13 cellular contexts compared by ENCODE assay signal in genomic region chr5:150609843-150610584, GRCh38. TPM values are rescaled to one million over a fixed set of nuclear protein-coding genes. Genes with fewer than 3 reads are reported as not detected.
DNase-seq lines count a peak whose midpoint lies in the region; ATAC-seq and TF ChIP-seq lines count a peak whose summit lies in the region.
"Had no signal": no experiment of that assay in that cellular context is flagged by ENCODE, and none has a peak within 500 bp of the region (broad histone marks: within the 10 kb centered on the region; RNA-seq: fewer than 3 reads in every experiment).

No MANE protein-coding gene starts in this region.

- H3K36me3 ChIP-seq in breast epithelium (no peaks in the 10 kb centered on the region), mammary epithelial cell (ENCODE audit: insufficient read depth, low read length) (no peaks in the 10 kb centered on the region), left lung (no peaks in the 10 kb centered on the region), prostate gland (no peaks in the 10 kb centered on the region)

- H3K27ac ChIP-seq in breast epithelium (peak overlapping the region; percentile 46 to 81), mammary epithelial cell (ENCODE audit: insufficient read depth, low read depth, low read length) (no peak overlapping the region), left lung (peak overlapping the region in 1 of 2 donors; percentile 59), prostate gland (peak overlapping the region; percentile 24 to 58)

- DNase-seq in breast epithelium (ENCODE audit: low spot score in 2 of 2) = no peak
- no peak for DNase-seq in mammary epithelial cell
- DNase-seq in left lung = no peak
- DNase-seq in prostate gland (ENCODE audit: low spot score) = no peak
- DNase-seq in NCI-H1930 (lab: John Stamatoyannopoulos, UW) = no peak
- DNase-seq in Kasumi-1 (lab: John Stamatoyannopoulos, UW) = no peak
- DNase-seq: 8988T; NCI-H226; RPMI8226; stimulated activated CD4-positive, alpha-beta T cell treated with anti-CD3 and anti-CD28 coated beads, Interleukin-4, amount 100 ng/mL, for 24 hours had no signal

- TF ChIP-seq CTCF in breast epithelium (IDR thresholded peaks at IDR 0.05) (no peak), mammary epithelial cell (conservative IDR thresholded peaks at IDR 0.05 in 1 of 2, IDR thresholded peaks at IDR 0.05 in 1 of 2; ENCODE audit: extremely low read depth in 1 of 2, insufficient read depth in 1 of 2, low read depth in 1 of 2, low read length in 2 of 2) (no peak), left lung (IDR thresholded peaks at IDR 0.05) (no peak), prostate gland (IDR thresholded peaks at IDR 0.05) (no peak)

- in situ Hi-C loops in mammary epithelial cell (cut with MboI; ENCODE audit: low sequenced_read_pairs in 2 of 2) = no loop called here

- H3K27me3 ChIP-seq in breast epithelium (no peaks in the 10 kb centered on the region), mammary epithelial cell (ENCODE audit: insufficient read depth, low read length) (no peaks in the 10 kb centered on the region), left lung (no peaks in the 10 kb centered on the region), prostate gland (replicated peaks; ENCODE audit: insufficient read depth) (no peaks in the 10 kb centered on the region)

- intact Hi-C loops in breast epithelium (cut with DNase I; ENCODE audit: low total_unique reads) (no loop called here), mammary epithelial cell (cut with micrococcal nuclease) (no loop called here), left lung (cut with DNase I) (no loop called here), prostate gland (cut with DNase I) (no loop called here)

- WGBS in mammary epithelial cell (ENCODE audit: low coverage, missing lambda C conversion rate) = 95% methylated on average over 7 of the region's 7 CpGs
- 64% methylated on average over 7 of the region's 7 CpGs for WGBS in prostate gland

- H3K9me3 ChIP-seq in breast epithelium (no peaks in the 10 kb centered on the region), mammary epithelial cell (replicated peaks; ENCODE audit: insufficient read depth, low read length) (no peaks in the 10 kb centered on the region), left lung (no peaks in the 10 kb centered on the region), prostate gland (no peaks in the 10 kb centered on the region)

- H3K4me3 ChIP-seq in breast epithelium (no peak overlapping the region), mammary epithelial cell (replicated peaks in 1 of 3; ENCODE audit: insufficient read depth in 1 of 3, low read depth in 2 of 3, low read length in 3 of 3) (no peak overlapping the region), left lung (no peak overlapping the region), prostate gland (no peak overlapping the region)

- no peak for TF ChIP-seq POLR2A in breast epithelium (IDR thresholded peaks at IDR 0.05)
- no peak for TF ChIP-seq POLR2A in prostate gland (IDR thresholded peaks at IDR 0.05)

- no peaks in the 10 kb centered on the region for H4K20me1 ChIP-seq in mammary epithelial cell (ENCODE audit: insufficient read depth, low read length)

- H3K79me2 ChIP-seq in mammary epithelial cell (ENCODE audit: insufficient read depth, low read length) = no peaks in the 10 kb centered on the region

- no peak overlapping the region for H3K4me2 ChIP-seq in mammary epithelial cell (ENCODE audit: insufficient read depth, low read depth, low read length)

- H3K9ac ChIP-seq in mammary epithelial cell (ENCODE audit: insufficient read depth, low read length) = no peak overlapping the region

- no peak overlapping the region for H2AFZ ChIP-seq in mammary epithelial cell (ENCODE audit: low read depth, low read length)

- CTCF ChIA-PET in mammary epithelial cell (lab: Charles Lee; ENCODE audit: low non-redundant PET) = no interaction called here

- dilution Hi-C loops in mammary epithelial cell (cut with HindIII; ENCODE audit: low sequenced_read_pairs) = loop anchor here (5.0 kb wide), 1 partner anchor 32 kb away; the partner anchor contains the start of gene SYNPO

- peaks cover 10 to 14% of the 10 kb centered on the region in 2 donors for H3K4me1 ChIP-seq in breast epithelium
- peaks cover 5% of the 10 kb centered on the region for H3K4me1 ChIP-seq in mammary epithelial cell (ENCODE audit: insufficient read depth, low read length)
- peaks cover 17 to 32% of the 10 kb centered on the region in 2 donors for H3K4me1 ChIP-seq in left lung
- no peaks in the 10 kb centered on the region for H3K4me1 ChIP-seq in prostate gland (replicated peaks)

- ATAC-seq in left lung (peak; percentile 18), GM21576 (IDR thresholded peaks at IDR 0.05; ENCODE audit: unreplicated experiment) (no peak), GM18867 (IDR thresholded peaks at IDR 0.05; ENCODE audit: unreplicated experiment) (no peak)
- ATAC-seq: activated naive CD4-positive, alpha-beta T cell treated with anti-CD3 and anti-CD28 coated beads, Interleukin-2, amount 50 U/mL, for 72 hours had no signal

- BruUV-seq in mammary epithelial cell (replicated peaks; lab: Mats Ljungman, UMichigan) = no TSS peak

RNA-seq across cellular contexts. Expression of gene SYNPO, which starts 30.4 kb away (rescaled TPM):
- 10 to 100 TPM in 2 of 3 donors, 1 to 10 TPM in 1; 6.3 to 22.4 (median 15.4) TPM for total RNA-seq in breast epithelium
- total RNA-seq in mammary epithelial cell = 1 to 10 TPM; 1.3 to 5.3 TPM
- 2.6 TPM for polyA plus RNA-seq in mammary epithelial cell
- polyA minus RNA-seq in mammary epithelial cell = 23.9 TPM
- 100 to 1,000 TPM in 1 of 2 donors, 10 to 100 TPM in 1; 80.4 to 114 TPM for total RNA-seq in left lung
- 10 to 100 TPM; 13.7 to 61.0 TPM for total RNA-seq in prostate gland

RNA-seq across cellular contexts. Expression of gene MYOZ3, which starts 51.0 kb away (rescaled TPM):
- total RNA-seq in breast epithelium (under 1 TPM; under 0.01 to 0.33 (median 0.15) TPM), mammary epithelial cell (not detected), left lung (1 to 10 TPM in 1 of 2 donors, under 1 TPM in 1; 0.79 to 3.1 TPM), prostate gland (10 to 100 TPM in 1 of 2 donors, 1 to 10 TPM in 1; 1.2 to 14.1 TPM)
- polyA plus RNA-seq in mammary epithelial cell = not detected
- polyA minus RNA-seq in mammary epithelial cell = not detected
